Comparison of ENCODE assay signal across 8 cellular contexts in genomic region chr6:86937219-86938079, GRCh38. TPM values are rescaled to one million over a fixed set of nuclear protein-coding genes. Genes with fewer than 3 reads are reported as not detected.
A peak's percentile ranks its signal among the peaks of the same experiment; 100 is the strongest.
DNase-seq lines count a peak whose midpoint lies in the region; ATAC-seq and TF ChIP-seq lines count a peak whose summit lies in the region.

TSS of gene HTR1E (plus strand) at chr6:86937528. CDS start at chr6:87015335, 77,807 bp downstream.

- no peak for TF ChIP-seq POLR2A in NB4 (IDR thresholded peaks at IDR 0.05; ENCODE audit: extremely low read depth, insufficient read length)

- ATAC-seq in GM21526 (IDR thresholded peaks at IDR 0.05; ENCODE audit: low FRiP score, unreplicated experiment) (peak; percentile 61), sciatic nerve (peak; percentile 53)
- ATAC-seq in activated T-helper 17 cell treated with anti-CD3 and anti-CD28 coated beads, Interleukin-2, amount 50 U/mL, for 72 hours (replicated peaks) = peak; percentile 18

- H3K4me3 ChIP-seq in NB4 (ENCODE audit: low read depth, low read length) = no peak within 1 kb of the TSS

- intact Hi-C loops in sciatic nerve (cut with DNase I) = loop anchor here (5.0 kb wide), 1 partner anchor 1255 kb away; no protein-coding TSS in a partner anchor

- H3K9me3 Mint-ChIP-seq in activated T-helper 17 cell treated with anti-CD3 and anti-CD28 coated beads, Interleukin-2, amount 50 U/mL, for 72 hours = no peaks in the 10 kb centered on the region

- H3K4me3 Mint-ChIP-seq in activated T-helper 17 cell treated with anti-CD3 and anti-CD28 coated beads, Interleukin-2, amount 50 U/mL, for 72 hours = no peak within 1 kb of the TSS

- no peaks in the 10 kb centered on the region for H3K36me3 Mint-ChIP-seq in activated T-helper 17 cell treated with anti-CD3 and anti-CD28 coated beads, Interleukin-2, amount 50 U/mL, for 72 hours (ENCODE audit: low read depth)

- no peak within 1 kb of the TSS for H3K27ac Mint-ChIP-seq in activated T-helper 17 cell treated with anti-CD3 and anti-CD28 coated beads, Interleukin-2, amount 50 U/mL, for 72 hours

- H3K27me3 Mint-ChIP-seq in activated T-helper 17 cell treated with anti-CD3 and anti-CD28 coated beads, Interleukin-2, amount 50 U/mL, for 72 hours = peaks cover 41% of the 10 kb centered on the region

- H3K4me1 Mint-ChIP-seq in activated T-helper 17 cell treated with anti-CD3 and anti-CD28 coated beads, Interleukin-2, amount 50 U/mL, for 72 hours = no peaks in the 10 kb centered on the region

- DNase-seq in ELR (ENCODE audit: low read depth) = peak; percentile 43
- DNase-seq in NB4 (ENCODE audit: low read depth) = peak; percentile 59
- peak; percentile 45 to 49 for DNase-seq in hippocampal formation (lab: John Stamatoyannopoulos, UW)
- DNase-seq in sciatic nerve (ENCODE audit: low spot score) = no peak
- DNase-seq in NCI-H1092 (lab: John Stamatoyannopoulos, UW) = no peak
- no peak for DNase-seq in DMS79 treated with DMSO at 0.1 percent for 48 hours (lab: John Stamatoyannopoulos, UW)

- peak; percentile 69 for TF ChIP-seq CTCF in NB4 (IDR thresholded peaks at IDR 0.05; ENCODE audit: low read depth, low read length)

RNA-seq across cellular contexts. Expression of gene HTR1E, which starts in this region (rescaled TPM):
- total RNA-seq in activated T-helper 17 cell treated with anti-CD3 and anti-CD28 coated beads, Interleukin-2, amount 50 U/mL, for 72 hours = not detected
- not detected for total RNA-seq in sciatic nerve

Comparison
In these comparisons a context has a peak if more than half of its experiments do, and no peak if none do; other contexts are left out.
1. Peak in ATAC-seq in activated T-helper 17 cell treated with anti-CD3 and anti-CD28 coated beads, Interleukin-2, amount 50 U/mL, for 72 hours; RNA of the gene not detected or under 1 TPM.
2. Peak in ATAC-seq in sciatic nerve; RNA of the gene not detected or under 1 TPM.
3. DNase-seq: peak in ELR (single experiment), NB4 (single experiment) and hippocampal formation (2 of 2); none in sciatic nerve (single experiment), NCI-H1092 (single experiment) and DMS79 treated with DMSO at 0.1 percent for 48 hours (single experiment).
4. Peak in every context shown above with its lines, with median percentiles within 50 percentile points of each other: ATAC-seq.